ENCODE assay signal across 19 cellular contexts in the genomic region with DNA sequence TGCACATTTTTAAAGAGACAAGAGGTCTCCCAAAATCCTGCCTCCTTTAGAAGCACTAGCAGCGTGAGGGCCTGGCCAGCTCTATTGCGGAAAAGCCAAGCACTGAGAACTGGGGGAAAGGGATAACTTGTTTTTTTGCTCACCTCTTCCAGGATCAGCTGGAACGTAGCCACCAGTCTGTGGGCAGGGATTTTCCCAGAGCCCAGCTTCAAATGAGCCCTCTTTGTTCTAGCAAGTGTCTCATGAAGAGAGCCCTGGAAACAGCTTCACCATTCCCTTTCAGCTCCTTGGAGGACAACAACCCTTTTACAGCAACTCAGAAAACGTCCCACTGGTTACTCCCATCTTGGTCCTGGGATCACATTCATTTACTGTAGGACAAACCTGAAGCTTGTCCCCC.
"Had no signal": no experiment of that assay in that cellular context is flagged by ENCODE, and none has a peak within 500 bp of the region (broad histone marks: within the 10 kb centered on the region; RNA-seq: fewer than 3 reads in every experiment).

No MANE protein-coding gene starts in this region.

- H3K9me3 Mint-ChIP-seq: activated CD4-positive, alpha-beta T cell treated with anti-CD3 and anti-CD28 coated beads, Interleukin-2, amount 10 ng/mL, durations not matched to agents 24 days and 14 days; activated T-cell treated with anti-CD3 and anti-CD28 coated beads, Interleukin-2, amount 50 U/mL, for 72 hours; dendritic cell treated with granulocyte-macrophage colony-stimulating factor and Interleukin-4, amounts not matched to agents 40 ng/mL and 50 ng/mL, for 4 days had no signal

- H3K4me3 Mint-ChIP-seq: activated CD4-positive, alpha-beta T cell treated with anti-CD3 and anti-CD28 coated beads, Interleukin-2, amount 10 ng/mL, durations not matched to agents 24 days and 14 days; activated CD8-positive, alpha-beta T cell treated with anti-CD3 and anti-CD28 coated beads, Interleukin-2, amount 10 ng/mL, durations not matched to agents 7 days and 5 days; activated naive CD8-positive, alpha-beta T cell; activated T-cell treated with anti-CD3 and anti-CD28 coated beads, Interleukin-2, amount 50 U/mL, for 72 hours; dendritic cell treated with granulocyte-macrophage colony-stimulating factor and Interleukin-4, amounts not matched to agents 40 ng/mL and 50 ng/mL, for 4 days; effector memory CD8-positive, alpha-beta T cell; naive thymus-derived CD4-positive, alpha-beta T cell had no signal

- H3K4me3 ChIP-seq: heart right ventricle, mucosa of descending colon, smooth muscle cell, transverse colon had no signal

- H3K9me3 ChIP-seq: mucosa of descending colon, transverse colon had no signal

- H3K36me3 Mint-ChIP-seq: activated naive CD8-positive, alpha-beta T cell; naive thymus-derived CD4-positive, alpha-beta T cell had no signal

- H3K27me3 Mint-ChIP-seq: activated CD4-positive, alpha-beta T cell treated with anti-CD3 and anti-CD28 coated beads, Interleukin-2, amount 10 ng/mL, durations not matched to agents 24 days and 14 days; effector memory CD8-positive, alpha-beta T cell had no signal

- H3K27ac ChIP-seq: brain microvascular endothelial cell, epithelial cell of prostate, heart right ventricle, transverse colon had no signal

- H3K4me1 Mint-ChIP-seq: activated CD4-positive, alpha-beta T cell treated with anti-CD3 and anti-CD28 coated beads, Interleukin-2, amount 10 ng/mL, durations not matched to agents 24 days and 14 days; naive thymus-derived CD4-positive, alpha-beta T cell had no signal

- H3K27ac Mint-ChIP-seq: activated CD4-positive, alpha-beta T cell treated with anti-CD3 and anti-CD28 coated beads, Interleukin-2, amount 10 ng/mL, durations not matched to agents 24 days and 14 days; activated CD8-positive, alpha-beta T cell treated with anti-CD3 and anti-CD28 coated beads, Interleukin-2, amount 10 ng/mL, durations not matched to agents 7 days and 5 days; activated naive CD8-positive, alpha-beta T cell; activated T-cell treated with anti-CD3 and anti-CD28 coated beads, Interleukin-2, amount 50 U/mL, for 72 hours; dendritic cell treated with granulocyte-macrophage colony-stimulating factor and Interleukin-4, amounts not matched to agents 40 ng/mL and 50 ng/mL, for 4 days; effector memory CD8-positive, alpha-beta T cell; naive thymus-derived CD4-positive, alpha-beta T cell had no signal

- H3K36me3 ChIP-seq: brain microvascular endothelial cell, heart right ventricle, transverse colon had no signal

- H3K27me3 ChIP-seq: brain microvascular endothelial cell had no signal

- ATAC-seq: activated CD8-positive, alpha-beta T cell treated with anti-CD3 and anti-CD28 coated beads, Interleukin-2, amount 10 ng/mL, durations not matched to agents 7 days and 5 days; activated T-cell treated with anti-CD3 and anti-CD28 coated beads, Interleukin-2, amount 50 U/mL, for 72 hours; effector memory CD8-positive, alpha-beta T cell; heart right ventricle; mucosa of descending colon; naive thymus-derived CD4-positive, alpha-beta T cell had no signal

- H3K4me1 ChIP-seq: heart right ventricle, transverse colon had no signal

- DNase-seq: activated CD4-positive, alpha-beta T cell treated with anti-CD3 and anti-CD28 coated beads, Interleukin-2, amount 10 ng/mL, durations not matched to agents 24 days and 14 days; activated CD4-positive, CD25-positive, alpha-beta regulatory T cell; activated CD8-positive, alpha-beta memory T cell treated with anti-CD3 and anti-CD28 coated beads, Interleukin-2, amount 50 U/mL, for 4 hours; activated CD8-positive, alpha-beta T cell treated with anti-CD3 and anti-CD28 coated beads, Interleukin-2, amount 10 ng/mL, durations not matched to agents 7 days and 5 days; activated gamma-delta T cell; activated T-cell treated with anti-CD3 and anti-CD28 coated beads, Interleukin-2, amount 50 U/mL, for 72 hours; brain microvascular endothelial cell; effector memory CD8-positive, alpha-beta T cell; heart right ventricle; mucosa of descending colon; naive thymus-derived CD4-positive, alpha-beta T cell; stimulated activated CD4-positive, alpha-beta T cell treated with anti-CD3 and anti-CD28 coated beads, Interleukin-4, amount 100 ng/mL, for 4 hours; stimulated activated CD8-positive, alpha-beta memory T cell treated with anti-CD3 and anti-CD28 coated beads, Interleukin-4, amount 100 ng/mL, for 48 hours; stimulated activated naive CD4-positive, alpha-beta T cell treated with Interleukin-2 at 50 U/mL for 16 hours; transverse colon had no signal
